Comparison of ENCODE assay signal across 9 cellular contexts in genomic region chr16:82368041-82368440, GRCh38.
DNase-seq lines count a peak whose midpoint lies in the region; ATAC-seq and TF ChIP-seq lines count a peak whose summit lies in the region.
"Had no signal": no experiment of that assay in that cellular context is flagged by ENCODE, and none has a peak within 500 bp of the region (broad histone marks: within the 10 kb centered on the region; RNA-seq: fewer than 3 reads in every experiment).

No MANE protein-coding gene starts in this region.

- DNase-seq in EL: peak; percentile 27
- peak in 42 of 61 donors; percentile 3 to 67 (median 23) for DNase-seq in caudate nucleus (lab: John Stamatoyannopoulos, UW)
- peak; percentile 79 for DNase-seq in medulla oblongata (ENCODE audit: extremely low spot score)
- DNase-seq in 8988T: no peak
- no peak for DNase-seq in NCI-H2081 treated with DMSO at 0.1 percent for 48 hours (lab: John Stamatoyannopoulos, UW)

- ATAC-seq in HG03196 (IDR thresholded peaks at IDR 0.05; ENCODE audit: unreplicated experiment) (no peak), HG03442 (IDR thresholded peaks at IDR 0.05; ENCODE audit: unreplicated experiment) (no peak)

- TF ChIP-seq CTCF in LNCAP (IDR thresholded peaks at IDR 0.05): peak; percentile 73

- no peak overlapping the region for H3K27ac ChIP-seq in caudate nucleus (ENCODE audit: low read depth, low read length)
- H3K27ac ChIP-seq: upper lobe of left lung had no signal

Comparison
In these comparisons a context has a peak if more than half of its experiments do, and no peak if none do; other contexts are left out.
1. DNase-seq: peak in EL (single experiment), caudate nucleus (42 of 61) and medulla oblongata (single experiment); none in 8988T (single experiment) and NCI-H2081 treated with DMSO at 0.1 percent for 48 hours (single experiment).